Comparison of ENCODE assay signal across 1 cellular context in the genomic region with DNA sequence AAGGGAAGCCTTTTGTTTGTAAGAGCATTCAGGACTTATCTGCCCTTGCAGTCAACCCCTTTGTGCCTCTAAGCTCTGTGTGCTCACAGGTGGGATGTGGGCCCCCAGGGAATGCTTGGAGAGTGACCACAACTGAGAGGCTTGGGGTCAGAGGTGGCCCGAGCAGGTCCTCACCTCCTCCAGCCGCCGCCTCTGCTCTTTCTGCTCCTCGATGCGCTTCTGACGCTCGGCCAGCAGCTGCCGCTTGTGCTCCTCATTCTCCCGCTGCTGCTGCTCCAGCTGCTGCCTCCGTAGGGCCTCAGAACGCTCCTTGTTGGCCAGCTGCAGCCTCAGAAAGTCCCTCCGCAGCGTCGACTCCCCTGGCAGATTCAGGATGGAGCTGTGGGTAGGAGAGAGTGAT.
TF ChIP-seq lines count a peak whose summit lies in the region.

No MANE protein-coding gene starts in this region.

TF ChIP-seq in HepG2, 621 proteins besides CTCF, POLR2A, EP300 and RAD21 (continued from another document and continues in another):
- TF ChIP-seq, protein P1, sequence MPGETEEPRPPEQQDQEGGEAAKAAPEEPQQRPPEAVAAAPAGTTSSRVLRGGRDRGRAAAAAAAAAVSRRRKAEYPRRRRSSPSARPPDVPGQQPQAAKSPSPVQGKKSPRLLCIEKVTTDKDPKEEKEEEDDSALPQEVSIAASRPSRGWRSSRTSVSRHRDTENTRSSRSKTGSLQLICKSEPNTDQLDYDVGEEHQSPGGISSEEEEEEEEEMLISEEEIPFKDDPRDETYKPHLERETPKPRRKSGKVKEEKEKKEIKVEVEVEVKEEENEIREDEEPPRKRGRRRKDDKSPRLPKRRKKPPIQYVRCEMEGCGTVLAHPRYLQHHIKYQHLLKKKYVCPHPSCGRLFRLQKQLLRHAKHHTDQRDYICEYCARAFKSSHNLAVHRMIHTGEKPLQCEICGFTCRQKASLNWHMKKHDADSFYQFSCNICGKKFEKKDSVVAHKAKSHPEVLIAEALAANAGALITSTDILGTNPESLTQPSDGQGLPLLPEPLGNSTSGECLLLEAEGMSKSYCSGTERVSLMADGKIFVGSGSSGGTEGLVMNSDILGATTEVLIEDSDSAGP (CRISPR knock-in tag; IDR thresholded peaks at IDR 0.05; ENCODE audit: borderline replicate concordance): peak; percentile 50; the same call in 1 of the 2 replicates
- TF ChIP-seq GZF1 (CRISPR knock-in tag; IDR thresholded peaks at IDR 0.05): 0 out of 2 replicates have a peak, but pooled peaks have one; percentile 29
- TF ChIP-seq, protein P2, sequence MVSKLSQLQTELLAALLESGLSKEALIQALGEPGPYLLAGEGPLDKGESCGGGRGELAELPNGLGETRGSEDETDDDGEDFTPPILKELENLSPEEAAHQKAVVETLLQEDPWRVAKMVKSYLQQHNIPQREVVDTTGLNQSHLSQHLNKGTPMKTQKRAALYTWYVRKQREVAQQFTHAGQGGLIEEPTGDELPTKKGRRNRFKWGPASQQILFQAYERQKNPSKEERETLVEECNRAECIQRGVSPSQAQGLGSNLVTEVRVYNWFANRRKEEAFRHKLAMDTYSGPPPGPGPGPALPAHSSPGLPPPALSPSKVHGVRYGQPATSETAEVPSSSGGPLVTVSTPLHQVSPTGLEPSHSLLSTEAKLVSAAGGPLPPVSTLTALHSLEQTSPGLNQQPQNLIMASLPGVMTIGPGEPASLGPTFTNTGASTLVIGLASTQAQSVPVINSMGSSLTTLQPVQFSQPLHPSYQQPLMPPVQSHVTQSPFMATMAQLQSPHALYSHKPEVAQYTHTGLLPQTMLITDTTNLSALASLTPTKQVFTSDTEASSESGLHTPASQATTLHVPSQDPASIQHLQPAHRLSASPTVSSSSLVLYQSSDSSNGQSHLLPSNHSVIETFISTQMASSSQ (IDR thresholded peaks at IDR 0.05; ENCODE audit: low read depth): no peak; the same call in 1 of the 2 replicates
- TF ChIP-seq, protein P2 (CRISPR knock-in tag; IDR thresholded peaks at IDR 0.05; ENCODE audit: borderline replicate concordance): peak; percentile 72; the same call in 1 of the 2 replicates
- TF ChIP-seq, protein P3, sequence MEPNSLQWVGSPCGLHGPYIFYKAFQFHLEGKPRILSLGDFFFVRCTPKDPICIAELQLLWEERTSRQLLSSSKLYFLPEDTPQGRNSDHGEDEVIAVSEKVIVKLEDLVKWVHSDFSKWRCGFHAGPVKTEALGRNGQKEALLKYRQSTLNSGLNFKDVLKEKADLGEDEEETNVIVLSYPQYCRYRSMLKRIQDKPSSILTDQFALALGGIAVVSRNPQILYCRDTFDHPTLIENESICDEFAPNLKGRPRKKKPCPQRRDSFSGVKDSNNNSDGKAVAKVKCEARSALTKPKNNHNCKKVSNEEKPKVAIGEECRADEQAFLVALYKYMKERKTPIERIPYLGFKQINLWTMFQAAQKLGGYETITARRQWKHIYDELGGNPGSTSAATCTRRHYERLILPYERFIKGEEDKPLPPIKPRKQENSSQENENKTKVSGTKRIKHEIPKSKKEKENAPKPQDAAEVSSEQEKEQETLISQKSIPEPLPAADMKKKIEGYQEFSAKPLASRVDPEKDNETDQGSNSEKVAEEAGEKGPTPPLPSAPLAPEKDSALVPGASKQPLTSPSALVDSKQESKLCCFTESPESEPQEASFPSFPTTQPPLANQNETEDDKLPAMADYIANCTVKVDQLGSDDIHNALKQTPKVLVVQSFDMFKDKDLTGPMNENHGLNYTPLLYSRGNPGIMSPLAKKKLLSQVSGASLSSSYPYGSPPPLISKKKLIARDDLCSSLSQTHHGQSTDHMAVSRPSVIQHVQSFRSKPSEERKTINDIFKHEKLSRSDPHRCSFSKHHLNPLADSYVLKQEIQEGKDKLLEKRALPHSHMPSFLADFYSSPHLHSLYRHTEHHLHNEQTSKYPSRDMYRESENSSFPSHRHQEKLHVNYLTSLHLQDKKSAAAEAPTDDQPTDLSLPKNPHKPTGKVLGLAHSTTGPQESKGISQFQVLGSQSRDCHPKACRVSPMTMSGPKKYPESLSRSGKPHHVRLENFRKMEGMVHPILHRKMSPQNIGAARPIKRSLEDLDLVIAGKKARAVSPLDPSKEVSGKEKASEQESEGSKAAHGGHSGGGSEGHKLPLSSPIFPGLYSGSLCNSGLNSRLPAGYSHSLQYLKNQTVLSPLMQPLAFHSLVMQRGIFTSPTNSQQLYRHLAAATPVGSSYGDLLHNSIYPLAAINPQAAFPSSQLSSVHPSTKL (CRISPR knock-in tag; IDR thresholded peaks at IDR 0.05): peak; percentile 38; the same call in 1 of the 2 replicates
- 0 out of 2 replicates have a peak, but pooled peaks have one; percentile 51 for TF ChIP-seq ZNF678 (CRISPR knock-in tag; IDR thresholded peaks at IDR 0.05)
- TF ChIP-seq CREB1 (IDR thresholded peaks at IDR 0.05): no peak
- no peak for TF ChIP-seq CREB1 (CRISPR knock-in tag; IDR thresholded peaks at IDR 0.05)
- TF ChIP-seq TBX3 (IDR thresholded peaks at IDR 0.05; ENCODE audit: borderline replicate concordance): peak; percentile 39; the same call in 1 of the 2 replicates
- TF ChIP-seq, protein P4, sequence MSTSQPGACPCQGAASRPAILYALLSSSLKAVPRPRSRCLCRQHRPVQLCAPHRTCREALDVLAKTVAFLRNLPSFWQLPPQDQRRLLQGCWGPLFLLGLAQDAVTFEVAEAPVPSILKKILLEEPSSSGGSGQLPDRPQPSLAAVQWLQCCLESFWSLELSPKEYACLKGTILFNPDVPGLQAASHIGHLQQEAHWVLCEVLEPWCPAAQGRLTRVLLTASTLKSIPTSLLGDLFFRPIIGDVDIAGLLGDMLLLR (CRISPR knock-in tag; IDR thresholded peaks at IDR 0.05): no peak
- TF ChIP-seq, protein P5, sequence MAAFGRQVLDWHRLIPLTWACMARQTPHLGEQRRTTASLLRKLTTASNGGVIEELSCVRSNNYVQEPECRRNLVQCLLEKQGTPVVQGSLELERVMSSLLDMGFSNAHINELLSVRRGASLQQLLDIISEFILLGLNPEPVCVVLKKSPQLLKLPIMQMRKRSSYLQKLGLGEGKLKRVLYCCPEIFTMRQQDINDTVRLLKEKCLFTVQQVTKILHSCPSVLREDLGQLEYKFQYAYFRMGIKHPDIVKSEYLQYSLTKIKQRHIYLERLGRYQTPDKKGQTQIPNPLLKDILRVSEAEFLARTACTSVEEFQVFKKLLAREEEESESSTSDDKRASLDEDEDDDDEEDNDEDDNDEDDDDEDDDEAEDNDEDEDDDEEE (CRISPR knock-in tag; IDR thresholded peaks at IDR 0.05): no peak
- TF ChIP-seq MEIS1 (CRISPR knock-in tag; IDR thresholded peaks at IDR 0.05; ENCODE audit: borderline replicate concordance): 0 out of 2 replicates have a peak, but pooled peaks have one; percentile 28
- no peak for TF ChIP-seq ZNF616 (CRISPR knock-in tag; IDR thresholded peaks at IDR 0.05; ENCODE audit: low read depth)
- TF ChIP-seq, protein P6, sequence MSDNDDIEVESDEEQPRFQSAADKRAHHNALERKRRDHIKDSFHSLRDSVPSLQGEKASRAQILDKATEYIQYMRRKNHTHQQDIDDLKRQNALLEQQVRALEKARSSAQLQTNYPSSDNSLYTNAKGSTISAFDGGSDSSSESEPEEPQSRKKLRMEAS (IDR thresholded peaks at IDR 0.05): peak; percentile 10; the same call in 1 of the 2 replicates
- TF ChIP-seq MTA1 (CRISPR knock-in tag; IDR thresholded peaks at IDR 0.05; ENCODE audit: borderline replicate concordance): peak; percentile 83; the same call in 1 of the 2 replicates
- TF ChIP-seq HMG20B (CRISPR knock-in tag; conservative IDR thresholded peaks at IDR 0.05): no peak; the same call in 1 of the 2 replicates
- TF ChIP-seq, protein P7, sequence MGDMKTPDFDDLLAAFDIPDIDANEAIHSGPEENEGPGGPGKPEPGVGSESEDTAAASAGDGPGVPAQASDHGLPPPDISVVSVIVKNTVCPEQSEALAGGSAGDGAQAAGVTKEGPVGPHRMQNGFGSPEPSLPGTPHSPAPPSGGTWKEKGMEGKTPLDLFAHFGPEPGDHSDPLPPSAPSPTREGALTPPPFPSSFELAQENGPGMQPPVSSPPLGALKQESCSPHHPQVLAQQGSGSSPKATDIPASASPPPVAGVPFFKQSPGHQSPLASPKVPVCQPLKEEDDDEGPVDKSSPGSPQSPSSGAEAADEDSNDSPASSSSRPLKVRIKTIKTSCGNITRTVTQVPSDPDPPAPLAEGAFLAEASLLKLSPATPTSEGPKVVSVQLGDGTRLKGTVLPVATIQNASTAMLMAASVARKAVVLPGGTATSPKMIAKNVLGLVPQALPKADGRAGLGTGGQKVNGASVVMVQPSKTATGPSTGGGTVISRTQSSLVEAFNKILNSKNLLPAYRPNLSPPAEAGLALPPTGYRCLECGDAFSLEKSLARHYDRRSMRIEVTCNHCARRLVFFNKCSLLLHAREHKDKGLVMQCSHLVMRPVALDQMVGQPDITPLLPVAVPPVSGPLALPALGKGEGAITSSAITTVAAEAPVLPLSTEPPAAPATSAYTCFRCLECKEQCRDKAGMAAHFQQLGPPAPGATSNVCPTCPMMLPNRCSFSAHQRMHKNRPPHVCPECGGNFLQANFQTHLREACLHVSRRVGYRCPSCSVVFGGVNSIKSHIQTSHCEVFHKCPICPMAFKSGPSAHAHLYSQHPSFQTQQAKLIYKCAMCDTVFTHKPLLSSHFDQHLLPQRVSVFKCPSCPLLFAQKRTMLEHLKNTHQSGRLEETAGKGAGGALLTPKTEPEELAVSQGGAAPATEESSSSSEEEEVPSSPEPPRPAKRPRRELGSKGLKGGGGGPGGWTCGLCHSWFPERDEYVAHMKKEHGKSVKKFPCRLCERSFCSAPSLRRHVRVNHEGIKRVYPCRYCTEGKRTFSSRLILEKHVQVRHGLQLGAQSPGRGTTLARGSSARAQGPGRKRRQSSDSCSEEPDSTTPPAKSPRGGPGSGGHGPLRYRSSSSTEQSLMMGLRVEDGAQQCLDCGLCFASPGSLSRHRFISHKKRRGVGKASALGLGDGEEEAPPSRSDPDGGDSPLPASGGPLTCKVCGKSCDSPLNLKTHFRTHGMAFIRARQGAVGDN (CRISPR knock-in tag; IDR thresholded peaks at IDR 0.05): peak; percentile 88
- no peak for TF ChIP-seq FOSL1 (CRISPR knock-in tag; IDR thresholded peaks at IDR 0.05; ENCODE audit: borderline replicate concordance)
- TF ChIP-seq ISL2 (CRISPR knock-in tag; IDR thresholded peaks at IDR 0.05): 0 out of 2 replicates have a peak, but pooled peaks have one; percentile 43
- no peak for TF ChIP-seq NFRKB (IDR thresholded peaks at IDR 0.05)
- TF ChIP-seq ZBTB42 (CRISPR knock-in tag; IDR thresholded peaks at IDR 0.05): 0 out of 2 replicates have a peak, but pooled peaks have one; percentile 62
- TF ChIP-seq ARNT2 (CRISPR knock-in tag; IDR thresholded peaks at IDR 0.05; ENCODE audit: low read depth): 0 out of 2 replicates have a peak, but pooled peaks have one; percentile 37
- TF ChIP-seq, protein P8, sequence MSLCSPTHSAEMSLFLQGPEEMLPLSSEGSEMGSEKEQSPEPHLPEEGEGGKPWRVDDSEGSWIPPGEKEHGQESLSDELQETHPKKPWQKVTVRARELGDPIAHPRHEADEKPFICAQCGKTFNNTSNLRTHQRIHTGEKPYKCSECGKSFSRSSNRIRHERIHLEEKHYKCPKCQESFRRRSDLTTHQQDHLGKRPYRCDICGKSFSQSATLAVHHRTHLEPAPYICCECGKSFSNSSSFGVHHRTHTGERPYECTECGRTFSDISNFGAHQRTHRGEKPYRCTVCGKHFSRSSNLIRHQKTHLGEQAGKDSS (CRISPR knock-in tag; IDR thresholded peaks at IDR 0.05; ENCODE audit: borderline replicate concordance, low read depth): 0 out of 2 replicates have a peak, but pooled peaks have one; percentile 28
- TF ChIP-seq ATF7 (IDR thresholded peaks at IDR 0.05): no peak
- 0 out of 2 replicates have a peak, but pooled peaks have one; percentile 49 for TF ChIP-seq ATF7 (CRISPR knock-in tag; IDR thresholded peaks at IDR 0.05)
- 0 out of 2 replicates have a peak, but pooled peaks have one; percentile 47 for TF ChIP-seq ZBTB7B (CRISPR knock-in tag; IDR thresholded peaks at IDR 0.05)
- no peak; the same call in 1 of the 2 replicates for TF ChIP-seq NRL (CRISPR knock-in tag; IDR thresholded peaks at IDR 0.05; ENCODE audit: borderline replicate concordance)
- peak; percentile 77 for TF ChIP-seq RXRA (CRISPR knock-in tag; IDR thresholded peaks at IDR 0.05)
- TF ChIP-seq ZNF530 (CRISPR knock-in tag; IDR thresholded peaks at IDR 0.05; ENCODE audit: low read depth): no peak
- TF ChIP-seq CREM (IDR thresholded peaks at IDR 0.05): peak; percentile 31; the same call in 1 of the 2 replicates
- TF ChIP-seq CREM (CRISPR knock-in tag; IDR thresholded peaks at IDR 0.05): no peak
- TF ChIP-seq, protein P9, sequence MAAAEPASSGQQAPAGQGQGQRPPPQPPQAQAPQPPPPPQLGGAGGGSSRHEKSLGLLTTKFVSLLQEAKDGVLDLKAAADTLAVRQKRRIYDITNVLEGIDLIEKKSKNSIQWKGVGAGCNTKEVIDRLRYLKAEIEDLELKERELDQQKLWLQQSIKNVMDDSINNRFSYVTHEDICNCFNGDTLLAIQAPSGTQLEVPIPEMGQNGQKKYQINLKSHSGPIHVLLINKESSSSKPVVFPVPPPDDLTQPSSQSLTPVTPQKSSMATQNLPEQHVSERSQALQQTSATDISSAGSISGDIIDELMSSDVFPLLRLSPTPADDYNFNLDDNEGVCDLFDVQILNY (CRISPR knock-in tag; conservative IDR thresholded peaks at IDR 0.05): no peak
- no peak for TF ChIP-seq FLYWCH1 (CRISPR knock-in tag; IDR thresholded peaks at IDR 0.05)
